In the genomic region with DNA sequence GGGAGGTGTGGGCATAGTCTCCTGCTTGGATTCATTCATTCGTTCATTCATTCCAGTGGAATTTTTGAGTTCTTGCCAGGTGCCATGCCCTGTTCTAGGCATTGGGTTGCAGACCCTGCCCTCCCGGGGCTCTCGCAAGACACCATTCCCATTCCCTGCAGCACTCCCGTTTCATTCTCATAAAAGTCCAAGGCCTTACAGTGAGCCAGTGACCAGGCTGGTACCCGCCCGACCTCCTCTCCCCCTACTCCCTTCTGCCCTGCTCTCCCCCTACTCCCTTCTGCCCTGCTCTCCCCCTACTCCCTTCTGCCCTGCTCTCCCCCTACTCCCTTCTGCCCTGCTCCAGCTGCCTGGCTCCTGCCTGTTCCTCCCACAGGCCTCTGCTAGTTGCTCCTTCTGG, we compare ENCODE assay signal across 18 cellular contexts. TPM values are rescaled to one million over a fixed set of nuclear protein-coding genes. Genes with fewer than 3 reads are reported as not detected.
A peak's percentile ranks its signal among the peaks of the same experiment; 100 is the strongest.
DNase-seq lines count a peak whose midpoint lies in the region; ATAC-seq and TF ChIP-seq lines count a peak whose summit lies in the region.
"Had no signal": no experiment of that assay in that cellular context is flagged by ENCODE, and none has a peak within 500 bp of the region (broad histone marks: within the 10 kb centered on the region; RNA-seq: fewer than 3 reads in every experiment).

No MANE protein-coding gene starts in this region.

- no peaks in the 10 kb centered on the region for H4K20me1 ChIP-seq in hepatocyte (ENCODE audit: insufficient read depth, poor library complexity, severe bottlenecking)

- no peak overlapping the region for H3K9ac ChIP-seq in rectal smooth muscle tissue (ENCODE audit: low read length)

- DNase-seq in right cardiac atrium (no peak), left cardiac atrium (no peak), hepatocyte (ENCODE audit: low spot score) (no peak), aorta (peak in 1 of 2 donors; percentile 24), KBM-7 (no peak), NCI-H524 (lab: John Stamatoyannopoulos, UW) (no peak), T-helper 1 cell (no peak)
- DNase-seq: activated CD4-positive, alpha-beta T cell treated with anti-CD3 and anti-CD28 coated beads, Interleukin-2, amount 50 U/mL, for 1 hour; DMS 273 treated with DMSO at 0.1 percent for 48 hours; effector CD4-positive, alpha-beta T cell; foreskin melanocyte; NCI-H1092 treated with DMSO at 0.1 percent for 48 hours; NCI-H345; right lobe of liver; substantia nigra had no signal

- no peaks in the 10 kb centered on the region for H3K36me3 ChIP-seq in hepatocyte (replicated peaks; ENCODE audit: insufficient read depth, low read depth)
- no peaks in the 10 kb centered on the region for H3K36me3 ChIP-seq in rectal smooth muscle tissue (ENCODE audit: control insufficient read depth, insufficient read depth, low read length)
- no peaks in the 10 kb centered on the region for H3K36me3 ChIP-seq in aorta (ENCODE audit: control insufficient read depth in 1 of 2, insufficient read depth in 2 of 2, low read length in 1 of 2)
- H3K36me3 ChIP-seq: Peyer's patch, right lobe of liver had no signal

- peak overlapping the region; percentile 59 for H3K27ac ChIP-seq in right cardiac atrium (ENCODE audit: low read length)
- peak overlapping the region; percentile 31 for H3K27ac ChIP-seq in hepatocyte
- H3K27ac ChIP-seq in rectal smooth muscle tissue (ENCODE audit: low read depth, low read length), result peak overlapping the region; percentile 25
- H3K27ac ChIP-seq in aorta (ENCODE audit: low read depth in 1 of 2, low read length in 2 of 2), result peak overlapping the region; percentile 73 to 99
- H3K27ac ChIP-seq: right lobe of liver had no signal

- TF ChIP-seq CTCF in hepatocyte (IDR thresholded peaks at IDR 0.05; ENCODE audit: poor library complexity), result no peak

- H3K27me3 ChIP-seq in right cardiac atrium (ENCODE audit: control insufficient read depth, insufficient read depth) (no peaks in the 10 kb centered on the region), hepatocyte (no peaks in the 10 kb centered on the region), rectal smooth muscle tissue (ENCODE audit: control insufficient read depth, insufficient read depth, low read length) (no peaks in the 10 kb centered on the region), aorta (ENCODE audit: control insufficient read depth in 1 of 2, insufficient read depth in 2 of 2, low read length in 1 of 2) (no peaks in the 10 kb centered on the region)
- H3K27me3 ChIP-seq: Peyer's patch, right lobe of liver had no signal

- no peak overlapping the region for H3K4me3 ChIP-seq in right cardiac atrium (ENCODE audit: low read length)
- H3K4me3 ChIP-seq in hepatocyte, result no peak overlapping the region
- no peak overlapping the region for H3K4me3 ChIP-seq in rectal smooth muscle tissue (ENCODE audit: low read length)
- no peak overlapping the region for H3K4me3 ChIP-seq in aorta (ENCODE audit: low read length in 2 of 2)
- H3K4me3 ChIP-seq: Peyer's patch, right lobe of liver had no signal

- no peaks in the 10 kb centered on the region for H3K9me2 ChIP-seq in hepatocyte (replicated peaks; ENCODE audit: insufficient read depth)

- no peaks in the 10 kb centered on the region for H3K79me2 ChIP-seq in hepatocyte

- WGBS in right cardiac atrium, result 77% methylated on average over 6 of the region's 6 CpGs
- 92% methylated on average over 2 of the region's 6 CpGs for WGBS in hepatocyte (ENCODE audit: low lambda C conversion rate, missing lambda C conversion rate)
- 57 to 77% methylated on average over 6 of the region's 6 CpGs for WGBS in aorta, 2 donors

- no peaks in the 10 kb centered on the region for H3K9me3 ChIP-seq in right cardiac atrium (ENCODE audit: control insufficient read depth, low read length)
- no peaks in the 10 kb centered on the region for H3K9me3 ChIP-seq in hepatocyte (ENCODE audit: low read depth)
- no peaks in the 10 kb centered on the region for H3K9me3 ChIP-seq in aorta (ENCODE audit: control insufficient read depth, low read length)
- H3K9me3 ChIP-seq: Peyer's patch, right lobe of liver had no signal

- in situ Hi-C loops in KBM-7 (cut with MboI; ENCODE audit: low pct_unique_long_range_greater_than_20kb, low sequenced_read_pairs), result no loop called here

- H3K4me1 ChIP-seq in right cardiac atrium (ENCODE audit: control insufficient read depth, insufficient read depth, low read length) (peaks cover 30% of the 10 kb centered on the region), hepatocyte (ENCODE audit: insufficient read depth) (peaks cover 55% of the 10 kb centered on the region), rectal smooth muscle tissue (ENCODE audit: control insufficient read depth, insufficient read depth, low read length) (peaks cover 46% of the 10 kb centered on the region), aorta (ENCODE audit: control insufficient read depth in 1 of 2, insufficient read depth in 2 of 2, low read length in 2 of 2) (peaks cover 6 to 8% of the 10 kb centered on the region in 2 donors)

- H2AFZ ChIP-seq in hepatocyte, result no peak overlapping the region

- intact Hi-C loops in right cardiac atrium (cut with DNase I) (no loop called here), left cardiac atrium (cut with DNase I) (no loop called here), aorta (cut with DNase I) (no loop called here)

- ATAC-seq in right cardiac atrium (no peak), left cardiac atrium (no peak), aorta (ENCODE audit: low FRiP score) (no peak)
- ATAC-seq: right lobe of liver had no signal

- H3K4me2 ChIP-seq in hepatocyte, result peak overlapping the region; percentile 55

RNA-seq across cellular contexts. Expression of gene AMOTL2, which starts 41.9 kb away (rescaled TPM):
- total RNA-seq in right cardiac atrium (10 to 100 TPM; 44.6 to 57.6 (median 47.6) TPM), left cardiac atrium (10 to 100 TPM; 47.9 to 59.3 TPM), hepatocyte (71.4 and 81.6 TPM in 2 replicates), aorta (100 to 1,000 TPM in 1 of 2 donors, 10 to 100 TPM in 1; 82.1 to 118 TPM)
- polyA plus RNA-seq in right cardiac atrium (22.9 TPM), hepatocyte (63.9 and 74.2 TPM in 2 replicates), aorta (10 to 100 TPM; 12.4 to 29.3 TPM)
- total RNA-seq: activated T-helper 1 cell treated with anti-CD3 and anti-CD28 coated beads, Interleukin-12 subunit alpha, Interleukin-12 subunit beta, Interleukin-2, Interleukin-4 antibody, amounts not matched to agents 30 ng/mL and 10 ng/mL and 1 ng/mL, durations not matched to agents 14 hours and 24 hours and 36 hours had no signal

Comparison
In these comparisons a context has a peak if more than half of its experiments do, and no peak if none do; other contexts are left out.
1. H3K27ac ChIP-seq: peak in every context shown above with its lines; median percentile 86 in aorta; 59 in right cardiac atrium; 31 in hepatocyte; 25 in rectal smooth muscle tissue.